8 cellular contexts compared by ENCODE assay signal in the genomic region with DNA sequence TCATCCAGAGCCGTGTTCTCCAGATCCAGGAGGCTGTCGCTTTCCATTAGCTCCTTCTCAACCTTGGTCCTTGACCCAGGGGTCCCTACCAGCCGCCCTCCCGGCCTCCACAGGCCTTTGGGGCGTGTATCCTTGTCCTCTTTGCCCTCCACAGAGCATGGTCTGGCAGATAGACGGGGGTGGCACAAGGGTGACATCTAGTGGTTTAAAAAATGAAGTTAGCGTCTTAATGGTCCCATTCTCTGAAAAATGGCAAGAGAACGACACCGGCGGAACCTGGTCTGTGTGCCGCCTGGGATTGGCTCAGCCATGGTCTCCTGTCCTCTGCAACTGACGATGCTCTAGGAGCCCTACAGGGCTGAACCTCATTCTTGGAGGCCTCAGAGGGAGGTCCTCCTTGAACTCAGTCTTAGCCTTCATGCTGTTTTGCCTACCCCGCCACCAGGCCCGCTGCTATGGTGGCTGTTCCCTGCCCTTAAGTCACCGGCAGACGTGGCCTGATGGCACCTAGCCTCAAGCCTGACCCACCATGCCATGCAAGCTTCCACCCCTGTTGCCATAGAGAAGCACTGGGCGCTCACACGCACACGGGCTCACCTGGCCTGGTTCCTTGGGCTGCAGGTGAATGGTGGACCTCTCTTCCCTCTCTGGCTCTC.
DNase-seq lines count a peak whose midpoint lies in the region; ATAC-seq and TF ChIP-seq lines count a peak whose summit lies in the region.

No MANE protein-coding gene starts in this region.

- H3K36me3 ChIP-seq in lung (ENCODE audit: control insufficient read depth in 2 of 2, insufficient read depth in 2 of 2, low read length in 2 of 2) = no peaks in the 10 kb centered on the region

- DNase-seq in DMS53 treated with DMSO at 0.1 percent for 48 hours (lab: John Stamatoyannopoulos, UW; ENCODE audit: unreplicated experiment) (peak; percentile 1), HL-60 (ENCODE audit: low read depth in 1 of 2, low spot score in 1 of 2) (peak in 1 of 2 experiments; percentile 29), NOMO-1 treated with DMSO at 0.1 percent for 48 hours (lab: John Stamatoyannopoulos, UW; ENCODE audit: unreplicated experiment) (peak; percentile 33), cerebellum (ENCODE audit: low spot score) (peak; percentile 19), lung (ENCODE audit: low spot score) (peak; percentile 32)
- no peak for DNase-seq in effector CD4-positive, alpha-beta T cell

- H3K9me3 ChIP-seq in lung (ENCODE audit: control insufficient read depth in 2 of 2, insufficient read depth in 1 of 2, low read length in 1 of 2) = no peaks in the 10 kb centered on the region

- H3K27me3 ChIP-seq in HL-60 (ENCODE audit: insufficient read depth, poor library complexity, severe bottlenecking) (no peaks in the 10 kb centered on the region), lung (ENCODE audit: control insufficient read depth, insufficient read depth) (no peaks in the 10 kb centered on the region)

- 39 to 40% methylated on average over 19 of the region's 19 CpGs for WGBS in lung, 2 donors

- H3K4me3 ChIP-seq in HL-60 (replicated peaks; ENCODE audit: insufficient read depth, low read length) = no peak overlapping the region
- H3K4me3 ChIP-seq in lung = no peak overlapping the region

- H3K27ac ChIP-seq in HL-60 (replicated peaks) = no peak overlapping the region
- H3K27ac ChIP-seq in lung (ENCODE audit: low read depth in 1 of 2, low read length in 1 of 2) = no peak overlapping the region

- peak; percentile 58 for ATAC-seq in lung (ENCODE audit: insufficient read depth, low FRiP score)
- no peak for ATAC-seq in GM21717 (IDR thresholded peaks at IDR 0.05; ENCODE audit: unreplicated experiment)
- no peak for ATAC-seq in GM18867 (IDR thresholded peaks at IDR 0.05; ENCODE audit: unreplicated experiment)

- TF ChIP-seq CTCF in HL-60 (IDR thresholded peaks at IDR 0.05; ENCODE audit: insufficient read depth, low read length) (peak; percentile 39), lung (IDR thresholded peaks at IDR 0.05; ENCODE audit: control extremely low read depth, extremely low read depth) (no peak)

- H3K4me1 ChIP-seq in lung (ENCODE audit: control insufficient read depth in 2 of 2, insufficient read depth in 2 of 2, low read length in 2 of 2) = no peaks in the 10 kb centered on the region
